25 cellular contexts compared by ENCODE assay signal in genomic region chr3:104514776-104515175, GRCh38.
DNase-seq lines count a peak whose midpoint lies in the region; ATAC-seq, FAIRE-seq and TF ChIP-seq lines count a peak whose summit lies in the region.
"Had no signal": no experiment of that assay in that cellular context is flagged by ENCODE, and none has a peak within 500 bp of the region (broad histone marks: within the 10 kb centered on the region; RNA-seq: fewer than 3 reads in every experiment).

No MANE protein-coding gene starts in this region.

- no peaks in the 10 kb centered on the region for H3K27me3 Mint-ChIP-seq in stimulated activated memory B cell treated with anti-CD40 and anti-IgM and Interleukin-4, amounts not matched to agents 10 μg/mL and 1 μg/mL and 100 μg/mL, for 72 hours
- H3K27me3 Mint-ChIP-seq: CD4-positive, CD25-positive, alpha-beta regulatory T cell had no signal

- H3K4me3 ChIP-seq in GM12878 = no peak overlapping the region
- no peak overlapping the region for H3K4me3 ChIP-seq in heart right ventricle
- H3K4me3 ChIP-seq: BLaER1 had no signal

- CTCF ChIA-PET in GM12878 (lab: Yijun Ruan, JAX) = interaction anchor here (0.5 kb wide), 1 partner anchor 1274 kb away, joined by 3 read pairs; no protein-coding TSS in a partner anchor

- SMC1A ChIA-PET in GM12878 (lab: Charles Lee; ENCODE audit: uncharacterized antibody, unreplicated experiment) = interaction anchor here (1.5 kb wide), 1 partner anchor 17 kb away, joined by 3 read pairs; no protein-coding TSS in a partner anchor

- no peak for TF ChIP-seq POLR2A in GM12878 (IDR thresholded peaks at IDR 0.05; ENCODE audit: low read depth, low read length)

- peak overlapping the region; percentile 13 for H3K27ac Mint-ChIP-seq in stimulated activated memory B cell treated with anti-CD40 and anti-IgM and Interleukin-4, amounts not matched to agents 10 μg/mL and 1 μg/mL and 100 μg/mL, for 72 hours
- H3K27ac Mint-ChIP-seq: CD4-positive, CD25-positive, alpha-beta regulatory T cell had no signal

- H3K4me3 Mint-ChIP-seq in stimulated activated memory B cell treated with anti-CD40 and anti-IgM and Interleukin-4, amounts not matched to agents 10 μg/mL and 1 μg/mL and 100 μg/mL, for 72 hours = no peak overlapping the region
- H3K4me3 Mint-ChIP-seq: CD4-positive, CD25-positive, alpha-beta regulatory T cell had no signal

- no peaks in the 10 kb centered on the region; the same call in none of the 2 replicates for H3K79me2 ChIP-seq in GM12878 (ENCODE audit: control insufficient read depth, insufficient read depth, low read length)

- TF ChIP-seq CTCF in GM12878 (IDR thresholded peaks at IDR 0.05 in 2 of 3, conservative IDR thresholded peaks at IDR 0.05 in 1 of 3; ENCODE audit: control insufficient read depth in 2 of 3, extremely low read depth in 1 of 3, insufficient read depth in 1 of 3, low read depth in 3 of 3, low read length in 3 of 3) (no peak), heart right ventricle (IDR thresholded peaks at IDR 0.05) (no peak)

- H3K4me2 ChIP-seq in GM12878 (ENCODE audit: control insufficient read depth, insufficient read depth) = no peak overlapping the region
- H3K4me2 ChIP-seq: BLaER1, SK-N-SH had no signal

- H3K9me3 Mint-ChIP-seq in stimulated activated memory B cell treated with anti-CD40 and anti-IgM and Interleukin-4, amounts not matched to agents 10 μg/mL and 1 μg/mL and 100 μg/mL, for 72 hours = peaks cover 3% of the 10 kb centered on the region

- H3K27me3 ChIP-seq in GM12878 (replicated peaks in 1 of 2; ENCODE audit: control insufficient read depth in 2 of 2, insufficient read depth in 2 of 2, low read length in 1 of 2) (no peaks in the 10 kb centered on the region), heart right ventricle (no peaks in the 10 kb centered on the region)
- H3K27me3 ChIP-seq: BLaER1 had no signal

- intact Hi-C loops in GM12878 (cut with micrococcal nuclease; ENCODE audit: unreplicated experiment) (no loop called here), heart right ventricle (cut with DNase I) (no loop called here)

- BruUV-seq in GM12878 (replicated peaks; lab: Mats Ljungman, UMichigan) = no TSS peak

- H3K9me3 ChIP-seq in GM12878 (replicated peaks; ENCODE audit: control insufficient read depth, insufficient read depth, low read length) (peaks cover 5% of the 10 kb centered on the region; the same call in 2 of the 3 replicates), heart right ventricle (no peaks in the 10 kb centered on the region)

- no peak for DNase-seq in GM12878 (ENCODE audit: low read depth, low spot score)
- no peak for DNase-seq in NK-92 treated with Interleukin-12 subunit alpha and Interleukin-12 subunit beta, amount 100 ng/mL, for 24 hours (lab: John Stamatoyannopoulos, UW)
- no peak for DNase-seq in Ammon's horn (ENCODE audit: low spot score)
- DNase-seq in heart right ventricle = no peak
- DNase-seq: 8988T; ACHN; CD4-positive, CD25-positive, alpha-beta regulatory T cell; DMS153; DND-41; KBM-7; MM.1S; NCI-H1417; NCI-H1694; NCI-H2029 treated with DMSO at 0.1 percent for 48 hours; NCI-H2227 treated with DMSO at 0.1 percent for 48 hours; NCI-H510A; NCI-H69; OCI-M1; SK-N-SH had no signal

- no peak for TF ChIP-seq EP300 in GM12878 (IDR thresholded peaks at IDR 0.05; ENCODE audit: borderline replicate concordance in 1 of 2, control insufficient read depth in 1 of 2, low read depth in 2 of 2, low read length in 2 of 2)

- no peak overlapping the region for H2AFZ ChIP-seq in GM12878 (ENCODE audit: control insufficient read depth, low read depth, low read length)

- no peak for TF ChIP-seq RAD21 in GM12878 (IDR thresholded peaks at IDR 0.05; ENCODE audit: insufficient read depth, low read depth, low read length)

- H4K20me1 ChIP-seq in GM12878 (ENCODE audit: control insufficient read depth, insufficient read depth) = no peaks in the 10 kb centered on the region
- H4K20me1 ChIP-seq: BLaER1 had no signal

- H3K36me3 ChIP-seq in GM12878 (ENCODE audit: control insufficient read depth in 2 of 2, insufficient read depth in 2 of 2, low read length in 1 of 2) (no peaks in the 10 kb centered on the region), heart right ventricle (no peaks in the 10 kb centered on the region)

- H3K4me1 Mint-ChIP-seq in stimulated activated memory B cell treated with anti-CD40 and anti-IgM and Interleukin-4, amounts not matched to agents 10 μg/mL and 1 μg/mL and 100 μg/mL, for 72 hours = peaks cover 29% of the 10 kb centered on the region
- H3K4me1 Mint-ChIP-seq: CD4-positive, CD25-positive, alpha-beta regulatory T cell had no signal

- ATAC-seq in GM18498 (IDR thresholded peaks at IDR 0.05; ENCODE audit: unreplicated experiment) = peak; percentile 27
- ATAC-seq in HG02885 (IDR thresholded peaks at IDR 0.05; ENCODE audit: poor library complexity, unreplicated experiment) = peak; percentile 57
- no peak for ATAC-seq in GM12878
- no peak for ATAC-seq in stimulated activated memory B cell treated with anti-CD40 and anti-IgM and Interleukin-4, amounts not matched to agents 10 μg/mL and 1 μg/mL and 100 μg/mL, for 72 hours
- ATAC-seq in heart right ventricle = no peak
- ATAC-seq: HCT116 had no signal

- H3K9ac ChIP-seq in GM12878 (ENCODE audit: control insufficient read depth, insufficient read depth, low read length) = no peak overlapping the region
- H3K9ac ChIP-seq: BLaER1, SK-N-SH had no signal

- WGBS in GM12878 (ENCODE audit: insufficient coverage, insufficient replicate concordance, low lambda C conversion rate, missing lambda C conversion rate) = 0% methylated on average over 3 of the region's 3 CpGs
- whole genome bisulfite sequencing in heart right ventricle, 2 donors = 89 to 99% methylated on average over 3 of the region's 3 CpGs

- H3K4me1 ChIP-seq in GM12878 (ENCODE audit: control insufficient read depth, insufficient read depth, low read length) = peaks cover 3% of the 10 kb centered on the region; the same call in 1 of the 2 replicates
- H3K4me1 ChIP-seq in heart right ventricle = no peaks in the 10 kb centered on the region

- in situ Hi-C loops in GM12878 (cut with MboI) = no loop called here

- H3K36me3 Mint-ChIP-seq in stimulated activated memory B cell treated with anti-CD40 and anti-IgM and Interleukin-4, amounts not matched to agents 10 μg/mL and 1 μg/mL and 100 μg/mL, for 72 hours = peaks cover 15% of the 10 kb centered on the region
- H3K36me3 Mint-ChIP-seq: CD4-positive, CD25-positive, alpha-beta regulatory T cell had no signal

- H3K27ac ChIP-seq in GM12878 (ENCODE audit: control insufficient read depth, insufficient read depth) = no peak overlapping the region
- no peak overlapping the region for H3K27ac ChIP-seq in heart right ventricle
- H3K27ac ChIP-seq: BLaER1 had no signal

- RAD21 ChIA-PET in GM12878 (lab: Charles Lee; ENCODE audit: unreplicated experiment) = no interaction called here

- POLR2A ChIA-PET in GM12878 (lab: Charles Lee) = no interaction called here

- FAIRE-seq in GM12878 (lab: Jason Lieb, UNC) = no peak
- FAIRE-seq: RCC 7860 had no signal

TF ChIP-seq in GM12878, 131 proteins besides CTCF, POLR2A, EP300 and RAD21:
- TF ChIP-seq, protein P1, sequence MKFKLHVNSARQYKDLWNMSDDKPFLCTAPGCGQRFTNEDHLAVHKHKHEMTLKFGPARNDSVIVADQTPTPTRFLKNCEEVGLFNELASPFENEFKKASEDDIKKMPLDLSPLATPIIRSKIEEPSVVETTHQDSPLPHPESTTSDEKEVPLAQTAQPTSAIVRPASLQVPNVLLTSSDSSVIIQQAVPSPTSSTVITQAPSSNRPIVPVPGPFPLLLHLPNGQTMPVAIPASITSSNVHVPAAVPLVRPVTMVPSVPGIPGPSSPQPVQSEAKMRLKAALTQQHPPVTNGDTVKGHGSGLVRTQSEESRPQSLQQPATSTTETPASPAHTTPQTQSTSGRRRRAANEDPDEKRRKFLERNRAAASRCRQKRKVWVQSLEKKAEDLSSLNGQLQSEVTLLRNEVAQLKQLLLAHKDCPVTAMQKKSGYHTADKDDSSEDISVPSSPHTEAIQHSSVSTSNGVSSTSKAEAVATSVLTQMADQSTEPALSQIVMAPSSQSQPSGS (IDR thresholded peaks at IDR 0.05; ENCODE audit: low read length) = 0 out of 2 replicates have a peak, but pooled peaks have one; percentile 5
- TF ChIP-seq SUZ12 (IDR thresholded peaks at IDR 0.05; ENCODE audit: unreplicated experiment) = no peak
- TF ChIP-seq SKIL (IDR thresholded peaks at IDR 0.05; ENCODE audit: low read depth, poor library complexity, severe bottlenecking) = no peak

Comparison
In these comparisons a context has a peak if more than half of its experiments do, and no peak if none do; other contexts are left out.
1. ATAC-seq: peak in GM18498 (single experiment) and HG02885 (single experiment); none in GM12878 (single experiment), stimulated activated memory B cell treated with anti-CD40 and anti-IgM and Interleukin-4, amounts not matched to agents 10 μg/mL and 1 μg/mL and 100 μg/mL, for 72 hours (single experiment) and heart right ventricle (0 of 8).